In the genomic region with DNA sequence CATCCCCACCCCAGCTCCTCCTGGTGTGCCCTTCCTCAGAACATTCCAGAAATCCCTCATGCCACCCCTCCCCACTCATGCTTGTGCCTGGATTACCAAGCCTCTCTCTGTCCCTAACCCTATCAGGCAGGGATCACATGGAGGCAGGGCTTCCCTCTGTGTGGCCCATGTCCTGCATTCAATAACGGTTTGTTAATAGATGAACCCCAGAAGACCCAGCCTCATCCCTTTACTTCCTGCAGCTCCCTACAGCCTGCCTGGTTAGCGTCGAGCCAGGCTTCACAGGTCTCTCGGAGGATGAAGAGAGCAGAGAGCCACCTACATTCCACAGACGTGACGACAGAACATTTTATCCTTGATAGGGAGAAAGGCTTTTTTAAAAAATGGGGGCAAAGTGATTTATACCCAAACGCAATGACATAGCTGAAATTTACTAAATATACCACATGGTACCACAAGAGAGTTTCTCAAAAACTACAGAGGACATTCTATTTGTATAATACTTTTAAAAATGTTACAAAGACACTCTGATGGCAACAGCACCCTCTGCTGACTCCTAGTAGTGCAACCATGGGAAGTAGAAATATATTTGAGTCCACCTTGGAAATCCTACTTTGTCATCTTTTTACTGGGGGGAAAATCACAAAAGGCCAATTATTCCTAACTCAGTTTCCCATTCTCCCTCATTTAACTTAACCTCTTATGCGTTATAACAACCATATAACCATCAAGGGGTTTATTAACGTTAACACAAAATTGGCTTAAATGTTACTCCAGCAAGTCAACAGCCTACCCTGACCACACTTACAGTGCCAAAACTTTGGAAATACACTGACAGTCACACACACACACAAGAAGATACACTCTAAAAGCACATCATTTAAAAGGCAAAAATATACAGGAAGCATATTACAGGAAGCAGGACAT, we compare ENCODE assay signal across 8 cellular contexts. TPM values are rescaled to one million over a fixed set of nuclear protein-coding genes. Genes with fewer than 3 reads are reported as not detected.
DNase-seq lines count a peak whose midpoint lies in the region; ATAC-seq and TF ChIP-seq lines count a peak whose summit lies in the region.

No MANE protein-coding gene starts in this region.

- no peak for TF ChIP-seq POLR2A in heart left ventricle (IDR thresholded peaks at IDR 0.05)

- H3K4me1 ChIP-seq in heart left ventricle (peaks cover 0 to 6% (median 0%) of the 10 kb centered on the region in 12 donors), KMS-11 (ENCODE audit: low read depth, poor library complexity, severe bottlenecking) (no peaks in the 10 kb centered on the region), tibial artery (peaks cover 0 to 23% (median 0%) of the 10 kb centered on the region in 4 donors)

- H3K9ac ChIP-seq in KMS-11 = no peak overlapping the region

- intact Hi-C loops in heart left ventricle (cut with DNase I) = loop anchor here in 9 of 10 donors (2.0 to 10.0 kb wide), 4 partner anchors 1352 to 1412 kb away; no protein-coding TSS in a partner anchor
- intact Hi-C loops in Right ventricle myocardium inferior (cut with DNase I) = loop anchor here (5.0 kb wide), 1 partner anchor 1355 kb away; no protein-coding TSS in a partner anchor
- intact Hi-C loops in activated CD8-positive, alpha-beta T cell treated with anti-CD3 and anti-CD28 coated beads for 36 hours (cut with micrococcal nuclease) = loop anchor here (2.0 to 5.0 kb wide), 2 partner anchors 35 to 76 kb away; no protein-coding TSS in a partner anchor
- intact Hi-C loops in tibial artery (cut with DNase I; ENCODE audit: low total_unique reads) = no loop called here

- peaks cover 5% of the 10 kb centered on the region for H3K9me3 Mint-ChIP-seq in activated CD8-positive, alpha-beta T cell treated with anti-CD3 and anti-CD28 coated beads for 36 hours

- no peak overlapping the region for H2AFZ ChIP-seq in KMS-11 (ENCODE audit: low read depth)

- H3K9me3 ChIP-seq in heart left ventricle (peaks cover 0 to 14% (median 3%) of the 10 kb centered on the region in 12 donors), tibial artery (peaks cover 0 to 10% (median 6%) of the 10 kb centered on the region in 3 donors)

- H3K4me1 Mint-ChIP-seq in activated CD8-positive, alpha-beta T cell treated with anti-CD3 and anti-CD28 coated beads for 36 hours (ENCODE audit: low read depth) = peaks cover 27% of the 10 kb centered on the region

- no peak overlapping the region for H3K4me3 Mint-ChIP-seq in activated CD8-positive, alpha-beta T cell treated with anti-CD3 and anti-CD28 coated beads for 36 hours

- ATAC-seq in heart left ventricle = peak in 2 of 4 donors; percentile 29 to 36
- ATAC-seq in Right ventricle myocardium inferior = no peak
- peak; percentile 66 for ATAC-seq in activated CD8-positive, alpha-beta T cell treated with anti-CD3 and anti-CD28 coated beads for 36 hours
- ATAC-seq in GM21423 (IDR thresholded peaks at IDR 0.05; ENCODE audit: unreplicated experiment) = no peak

- H3K27ac ChIP-seq in heart left ventricle = no peak overlapping the region
- H3K27ac ChIP-seq in KMS-11 = no peak overlapping the region
- peak overlapping the region in 1 of 2 donors; percentile 42 for H3K27ac ChIP-seq in tibial artery

- CTCF ChIA-PET in activated CD8-positive, alpha-beta T cell treated with anti-CD3 and anti-CD28 coated beads for 36 hours (lab: Charles Lee) = interaction anchor here (0.5 to 4.1 kb wide), 16 partner anchors 9 to 226 kb away, joined by 3 to 30 read pairs (median 6); no protein-coding TSS in a partner anchor

- no peaks in the 10 kb centered on the region for H3K36me3 Mint-ChIP-seq in activated CD8-positive, alpha-beta T cell treated with anti-CD3 and anti-CD28 coated beads for 36 hours (ENCODE audit: low read depth)

- H3K4me3 ChIP-seq in heart left ventricle (no peak overlapping the region), KMS-11 (IDR thresholded peaks at IDR 0.05; ENCODE audit: insufficient read depth, low read depth, low read length) (no peak overlapping the region), tibial artery (no peak overlapping the region)

- H3K4me2 ChIP-seq in KMS-11 = no peak overlapping the region

- WGBS in heart left ventricle, 4 donors = 19 to 30% (median 20%) methylated on average over 9 of the region's 9 CpGs

- no peak for DNase-seq in heart left ventricle
- no peak for DNase-seq in Right ventricle myocardium inferior (ENCODE audit: missing footprints)
- peak; percentile 69 for DNase-seq in activated CD8-positive, alpha-beta T cell treated with anti-CD3 and anti-CD28 coated beads for 36 hours
- DNase-seq in iPS DF 19.7 (ENCODE audit: low read depth, low spot score) = peak; percentile 38
- DNase-seq in tibial artery = no peak
- DNase-seq in GF-D8 (lab: John Stamatoyannopoulos, UW) = no peak

- POLR2A ChIA-PET in activated CD8-positive, alpha-beta T cell treated with anti-CD3 and anti-CD28 coated beads for 36 hours (lab: Charles Lee) = interaction anchor here (0.9 kb wide), 1 partner anchor 13 kb away, joined by 3 read pairs; no protein-coding TSS in a partner anchor

- no peaks in the 10 kb centered on the region for H3K79me2 ChIP-seq in KMS-11 (ENCODE audit: insufficient read depth, low read depth)

- H3K27me3 ChIP-seq in heart left ventricle (peaks cover 0 to 5% (median 0%) of the 10 kb centered on the region in 9 donors), KMS-11 (ENCODE audit: insufficient read depth, low read depth) (no peaks in the 10 kb centered on the region), tibial artery (no peaks in the 10 kb centered on the region)

- H3K27ac Mint-ChIP-seq in activated CD8-positive, alpha-beta T cell treated with anti-CD3 and anti-CD28 coated beads for 36 hours = no peak overlapping the region

- no peaks in the 10 kb centered on the region for H3K36me3 ChIP-seq in heart left ventricle
- H3K36me3 ChIP-seq in KMS-11 (ENCODE audit: insufficient read depth) = no peaks in the 10 kb centered on the region
- H3K36me3 ChIP-seq in tibial artery = no peaks in the 10 kb centered on the region

- no peaks in the 10 kb centered on the region for H4K20me1 ChIP-seq in KMS-11 (ENCODE audit: insufficient read depth)

- H3K27me3 Mint-ChIP-seq in activated CD8-positive, alpha-beta T cell treated with anti-CD3 and anti-CD28 coated beads for 36 hours = no peaks in the 10 kb centered on the region

- TF ChIP-seq CTCF in heart left ventricle (IDR thresholded peaks at IDR 0.05) (peak; percentile 41 to 68 (median 54)), KMS-11 (conservative IDR thresholded peaks at IDR 0.05; ENCODE audit: low read depth, low read length) (peak; percentile 84), tibial artery (IDR thresholded peaks at IDR 0.05) (peak; percentile 47 to 55)
- TF ChIP-seq CTCF in activated CD8-positive, alpha-beta T cell treated with anti-CD3 and anti-CD28 coated beads for 36 hours (IDR thresholded peaks at IDR 0.05) = peak; percentile 64

RNA-seq across cellular contexts. Expression of gene FBXO15, which starts 30.7 kb away (rescaled TPM):
- total RNA-seq in heart left ventricle (under 1 TPM in 6 of 9 donors, not detected in 3; 0.15 to 0.84 (median 0.47) TPM), Right ventricle myocardium inferior (not detected)
- under 1 TPM; 0.10 to 0.38 TPM for polyA plus RNA-seq in heart left ventricle
- total RNA-seq in activated CD8-positive, alpha-beta T cell treated with anti-CD3 and anti-CD28 coated beads for 36 hours = 1 to 10 TPM; 2.1 TPM

RNA-seq across cellular contexts. Expression of gene TIMM21, which starts 31.4 kb away (rescaled TPM):
- total RNA-seq in heart left ventricle = 100 to 1,000 TPM in 5 of 9 donors, 10 to 100 TPM in 4; 65.0 to 139 (median 110) TPM
- 100 to 1,000 TPM in 1 of 2 donors, 10 to 100 TPM in 1; 89.7 to 114 TPM for polyA plus RNA-seq in heart left ventricle
- 151 TPM for total RNA-seq in Right ventricle myocardium inferior
- total RNA-seq in activated CD8-positive, alpha-beta T cell treated with anti-CD3 and anti-CD28 coated beads for 36 hours = 10 to 100 TPM; 70.2 to 71.2 TPM

Comparison
In these comparisons a context has a peak if more than half of its experiments do, and no peak if none do; other contexts are left out.
1. DNase-seq: peak in activated CD8-positive, alpha-beta T cell treated with anti-CD3 and anti-CD28 coated beads for 36 hours (single experiment) and iPS DF 19.7 (single experiment); none in heart left ventricle (0 of 5), Right ventricle myocardium inferior (single experiment), tibial artery (0 of 2) and GF-D8 (single experiment).
2. Peak in every context shown above with its lines, with median percentiles within 50 percentile points of each other: CTCF ChIP-seq.